27 cellular contexts compared by ENCODE assay signal in the genomic region with DNA sequence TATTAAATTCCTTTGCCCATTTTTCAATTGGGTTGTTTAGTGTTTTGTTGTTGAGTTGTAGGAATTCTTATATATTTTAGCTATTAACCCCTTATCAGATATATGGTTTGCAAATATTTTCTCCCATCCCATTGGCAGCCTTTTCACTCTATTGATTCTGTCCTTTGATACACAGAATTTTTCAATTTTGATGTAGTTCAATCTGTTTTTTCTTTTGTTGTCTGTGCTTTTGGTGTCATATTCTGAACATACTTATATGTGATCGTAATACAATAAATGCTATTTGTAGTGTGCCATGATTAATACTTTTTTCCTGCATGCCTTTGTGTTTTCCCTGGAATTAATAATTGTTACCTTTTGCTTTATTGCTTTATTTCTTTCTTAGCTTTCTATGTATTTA.
"Had no signal": no experiment of that assay in that cellular context is flagged by ENCODE, and none has a peak within 500 bp of the region (broad histone marks: within the 10 kb centered on the region; RNA-seq: fewer than 3 reads in every experiment).

No MANE protein-coding gene starts in this region.

- H3K79me2 ChIP-seq: parathyroid adenoma had no signal

- H3K4me2 ChIP-seq: neural progenitor cell had no signal

- H3K27me3 ChIP-seq: neural progenitor cell, ovary, right lobe of liver, sigmoid colon, thyroid gland, upper lobe of left lung, vagina had no signal

- H3K9me3 Mint-ChIP-seq: nephron; neural progenitor cell; stimulated activated effector memory CD8-positive, alpha-beta T cell treated with anti-CD3 and anti-CD28 coated beads, Interleukin-12 subunit alpha, Interleukin-12 subunit beta, amount 100 ng/mL, for 72 hours; stimulated activated naive CD8-positive, alpha-beta T cell treated with anti-CD3 and anti-CD28 coated beads, Interleukin-15, Interleukin-2, amounts not matched to agents 100 ng/mL and 50 ng/mL, for 24 hours had no signal

- DNase-seq: occipital lobe; ovary; posterior cingulate gyrus; psoas muscle; right cardiac atrium; small intestine; stimulated activated CD4-positive, alpha-beta T cell treated with anti-CD3 and anti-CD28 coated beads, Interleukin-15, amount 100 ng/mL, for 24 hours; stimulated activated CD4-positive, alpha-beta T cell treated with anti-CD3 and anti-CD28 coated beads, Interleukin-2, amount 100 ng/mL, for 24 hours; stimulated activated CD4-positive, alpha-beta T cell treated with anti-CD3 and anti-CD28 coated beads, Interleukin-2, amount 100 ng/mL, for 48 hours; stimulated activated CD4-positive, alpha-beta T cell treated with anti-CD3 and anti-CD28 coated beads, Interleukin-4, amount 100 ng/mL, for 24 hours; stimulated activated naive B cell treated with anti-CD40 and anti-IgM and Interleukin-4, amounts not matched to agents 10 μg/mL and 1 μg/mL and 100 μg/mL, for 72 hours; stimulated activated naive CD4-positive, alpha-beta T cell treated with Interleukin-2 at 50 U/mL for 16 hours; stomach; thyroid gland; trophoblast cell; upper lobe of left lung had no signal

- H3K4me3 ChIP-seq: neural progenitor cell, ovary, psoas muscle, right lobe of liver, sigmoid colon, stomach, thoracic aorta, thyroid gland, tibial nerve, upper lobe of left lung, vagina had no signal

- H3K27ac Mint-ChIP-seq: nephron; neural progenitor cell; progenitor cell of endocrine pancreas; stimulated activated naive B cell treated with anti-CD40 and anti-IgM and Interleukin-4, amounts not matched to agents 10 μg/mL and 1 μg/mL and 100 μg/mL, for 72 hours; stimulated activated naive CD8-positive, alpha-beta T cell treated with anti-CD3 and anti-CD28 coated beads, Interleukin-15, Interleukin-2, amounts not matched to agents 100 ng/mL and 50 ng/mL, for 24 hours had no signal

- H3K27ac ChIP-seq: neural progenitor cell, ovary, parathyroid adenoma, psoas muscle, right lobe of liver, sigmoid colon, stomach, thoracic aorta, thyroid gland, tibial nerve, upper lobe of left lung, vagina had no signal

- H3K36me3 Mint-ChIP-seq: neural progenitor cell had no signal

- H3K4me3 Mint-ChIP-seq: nephron; neural progenitor cell; stimulated activated effector memory CD8-positive, alpha-beta T cell treated with anti-CD3 and anti-CD28 coated beads, Interleukin-12 subunit alpha, Interleukin-12 subunit beta, amount 100 ng/mL, for 72 hours; stimulated activated naive B cell treated with anti-CD40 and anti-IgM and Interleukin-4, amounts not matched to agents 10 μg/mL and 1 μg/mL and 100 μg/mL, for 72 hours; stimulated activated naive CD8-positive, alpha-beta T cell treated with anti-CD3 and anti-CD28 coated beads, Interleukin-15, Interleukin-2, amounts not matched to agents 100 ng/mL and 50 ng/mL, for 24 hours had no signal

- H3K36me3 ChIP-seq: neural progenitor cell, ovary, right lobe of liver, sigmoid colon, stomach, thoracic aorta, thyroid gland, tibial nerve, upper lobe of left lung, vagina had no signal

- H3K9me3 ChIP-seq: ovary, psoas muscle, right lobe of liver, sigmoid colon, stomach, thoracic aorta, thyroid gland, tibial nerve, upper lobe of left lung, vagina had no signal

- ATAC-seq: psoas muscle; right cardiac atrium; right lobe of liver; stimulated activated effector memory CD8-positive, alpha-beta T cell treated with anti-CD3 and anti-CD28 coated beads, Interleukin-12 subunit alpha, Interleukin-12 subunit beta, amount 100 ng/mL, for 72 hours had no signal

- H3K4me1 ChIP-seq: parathyroid adenoma, psoas muscle, right lobe of liver, sigmoid colon, stomach, thyroid gland, tibial nerve, upper lobe of left lung, vagina had no signal

- H3K9ac ChIP-seq: neural progenitor cell, parathyroid adenoma had no signal

- H2AFZ ChIP-seq: neural progenitor cell, parathyroid adenoma had no signal

- H3K27me3 Mint-ChIP-seq: stimulated activated naive CD8-positive, alpha-beta T cell treated with anti-CD3 and anti-CD28 coated beads, Interleukin-15, Interleukin-2, amounts not matched to agents 100 ng/mL and 50 ng/mL, for 24 hours had no signal
